24 cellular contexts compared by ENCODE assay signal in genomic region chr14:104332634-104333270, GRCh38.
A peak's percentile ranks its signal among the peaks of the same experiment; 100 is the strongest.
DNase-seq lines count a peak whose midpoint lies in the region; TF ChIP-seq lines count a peak whose summit lies in the region.
"Had no signal": no experiment of that assay in that cellular context is flagged by ENCODE, and none has a peak within 500 bp of the region (broad histone marks: within the 10 kb centered on the region; RNA-seq: fewer than 3 reads in every experiment).

No MANE protein-coding gene starts in this region.

- 68 to 75% (median 69%) methylated on average over 8 to 15 of the region's 15 CpGs for WGBS in stomach, 5 donors

- no peak overlapping the region for H3K4me3 ChIP-seq in stomach
- H3K4me3 ChIP-seq: K562, SJSA1, upper lobe of left lung had no signal

- CTCF ChIA-PET in activated CD4-positive, alpha-beta memory T cell treated with anti-CD3 and anti-CD28 coated beads, Interleukin-2, amount 10 ng/mL, durations not matched to agents 7 days and 5 days (lab: Charles Lee): no interaction called here
- CTCF ChIA-PET in activated CD4-positive, alpha-beta memory T cell treated with anti-CD3 and anti-CD28 coated beads for 36 hours (lab: Charles Lee): no interaction called here

- TF ChIP-seq EP300 in stomach (IDR thresholded peaks at IDR 0.05): no peak

- H3K27ac Mint-ChIP-seq in activated CD4-positive, alpha-beta memory T cell treated with anti-CD3 and anti-CD28 coated beads, Interleukin-2, amount 10 ng/mL, durations not matched to agents 7 days and 5 days: no peak overlapping the region
- H3K27ac Mint-ChIP-seq in activated CD4-positive, alpha-beta memory T cell treated with anti-CD3 and anti-CD28 coated beads for 36 hours: no peak overlapping the region
- H3K27ac Mint-ChIP-seq: activated naive CD4-positive, alpha-beta T cell treated with anti-CD3 and anti-CD28 coated beads, Interleukin-2, amount 50 U/mL, for 24 hours; CD4-positive, CD25-positive, alpha-beta regulatory T cell had no signal

- H3K36me3 ChIP-seq in stomach: no peaks in the 10 kb centered on the region
- H3K36me3 ChIP-seq: SJSA1, upper lobe of left lung had no signal

- TF ChIP-seq CTCF in stomach (IDR thresholded peaks at IDR 0.05): no peak

- POLR2A ChIA-PET in activated CD4-positive, alpha-beta memory T cell treated with anti-CD3 and anti-CD28 coated beads, Interleukin-2, amount 10 ng/mL, durations not matched to agents 7 days and 5 days (lab: Charles Lee): interaction anchor here (0.6 kb wide), 1 partner anchor 1034 kb away, joined by 3 read pairs; no protein-coding TSS in a partner anchor
- POLR2A ChIA-PET in activated CD4-positive, alpha-beta memory T cell treated with anti-CD3 and anti-CD28 coated beads for 36 hours (lab: Charles Lee): interaction anchor here (1.2 kb wide), 1 partner anchor 193 kb away, joined by 3 read pairs; no protein-coding TSS in a partner anchor

- H3K9me3 Mint-ChIP-seq in activated CD4-positive, alpha-beta memory T cell treated with anti-CD3 and anti-CD28 coated beads, Interleukin-2, amount 10 ng/mL, durations not matched to agents 7 days and 5 days: peaks cover 7% of the 10 kb centered on the region
- peaks cover 25% of the 10 kb centered on the region for H3K9me3 Mint-ChIP-seq in activated CD4-positive, alpha-beta memory T cell treated with anti-CD3 and anti-CD28 coated beads for 36 hours

- no peaks in the 10 kb centered on the region for H3K4me1 ChIP-seq in stomach
- H3K4me1 ChIP-seq: SJSA1, upper lobe of left lung had no signal

- no peak for TF ChIP-seq POLR2A in stomach (IDR thresholded peaks at IDR 0.05)

- no peak overlapping the region for H3K27ac ChIP-seq in stomach
- H3K27ac ChIP-seq: SJSA1, upper lobe of left lung had no signal

- DNase-seq in activated CD4-positive, alpha-beta memory T cell treated with anti-CD3 and anti-CD28 coated beads, Interleukin-2, amount 10 ng/mL, durations not matched to agents 7 days and 5 days: peak; percentile 11
- no peak for DNase-seq in activated CD4-positive, alpha-beta memory T cell treated with anti-CD3 and anti-CD28 coated beads for 36 hours
- DNase-seq in activated CD8-positive, alpha-beta memory T cell treated with anti-CD3 and anti-CD28 coated beads, Interleukin-2, amount 50 U/mL, for 48 hours: peak; percentile 32
- DNase-seq in medulla oblongata (ENCODE audit: extremely low spot score) (peak; percentile 12), stomach (peak; percentile 23), DMS153 (lab: John Stamatoyannopoulos, UW) (no peak)
- no peak for DNase-seq in activated CD4-positive, CD25-positive, alpha-beta regulatory T cell treated with anti-CD3 and anti-CD28 coated beads, Interleukin-2, amount 50 U/mL, for 72 hours
- DNase-seq in stimulated activated naive CD4-positive, alpha-beta T cell treated with Interleukin-2 at 50 U/mL for 16 hours (lab: John Stamatoyannopoulos, UW): no peak
- DNase-seq: 8988T; amygdala; CD4-positive, CD25-positive, alpha-beta regulatory T cell; effector memory CD4-positive, alpha-beta T cell; HCEC 1CT; mesenchymal stem cell; NCI-H1092 treated with DMSO at 0.1 percent for 48 hours; NCI-H187 treated with DMSO at 0.1 percent for 48 hours; NCI-H2227 treated with DMSO at 0.1 percent for 48 hours; NCI-H526 treated with DMSO at 0.1 percent for 48 hours; small intestine; stimulated activated CD4-positive, alpha-beta T cell treated with anti-CD3 and anti-CD28 coated beads, Interleukin-2, amount 100 ng/mL, for 24 hours had no signal

- no peaks in the 10 kb centered on the region for H3K27me3 Mint-ChIP-seq in activated CD4-positive, alpha-beta memory T cell treated with anti-CD3 and anti-CD28 coated beads, Interleukin-2, amount 10 ng/mL, durations not matched to agents 7 days and 5 days
- no peaks in the 10 kb centered on the region for H3K27me3 Mint-ChIP-seq in activated CD4-positive, alpha-beta memory T cell treated with anti-CD3 and anti-CD28 coated beads for 36 hours
- H3K27me3 Mint-ChIP-seq: activated naive CD4-positive, alpha-beta T cell treated with anti-CD3 and anti-CD28 coated beads, Interleukin-2, amount 50 U/mL, for 24 hours had no signal

- H3K4me1 Mint-ChIP-seq in activated CD4-positive, alpha-beta memory T cell treated with anti-CD3 and anti-CD28 coated beads, Interleukin-2, amount 10 ng/mL, durations not matched to agents 7 days and 5 days: no peaks in the 10 kb centered on the region
- H3K4me1 Mint-ChIP-seq in activated CD4-positive, alpha-beta memory T cell treated with anti-CD3 and anti-CD28 coated beads for 36 hours (ENCODE audit: low read depth): no peaks in the 10 kb centered on the region
- H3K4me1 Mint-ChIP-seq: activated naive CD4-positive, alpha-beta T cell treated with anti-CD3 and anti-CD28 coated beads, Interleukin-2, amount 50 U/mL, for 24 hours; CD4-positive, CD25-positive, alpha-beta regulatory T cell had no signal

- peaks cover 0 to 28% (median 23%) of the 10 kb centered on the region in 4 donors for H3K9me3 ChIP-seq in stomach
- H3K9me3 ChIP-seq: SJSA1 had no signal

- no peak overlapping the region for H3K4me3 Mint-ChIP-seq in activated CD4-positive, alpha-beta memory T cell treated with anti-CD3 and anti-CD28 coated beads, Interleukin-2, amount 10 ng/mL, durations not matched to agents 7 days and 5 days
- H3K4me3 Mint-ChIP-seq in activated CD4-positive, alpha-beta memory T cell treated with anti-CD3 and anti-CD28 coated beads for 36 hours: no peak overlapping the region
- H3K4me3 Mint-ChIP-seq: activated naive CD4-positive, alpha-beta T cell treated with anti-CD3 and anti-CD28 coated beads, Interleukin-2, amount 50 U/mL, for 24 hours; CD4-positive, CD25-positive, alpha-beta regulatory T cell had no signal

- no peaks in the 10 kb centered on the region for H3K36me3 Mint-ChIP-seq in activated CD4-positive, alpha-beta memory T cell treated with anti-CD3 and anti-CD28 coated beads, Interleukin-2, amount 10 ng/mL, durations not matched to agents 7 days and 5 days (ENCODE audit: low read depth)
- no peaks in the 10 kb centered on the region for H3K36me3 Mint-ChIP-seq in activated CD4-positive, alpha-beta memory T cell treated with anti-CD3 and anti-CD28 coated beads for 36 hours
- H3K36me3 Mint-ChIP-seq: CD4-positive, CD25-positive, alpha-beta regulatory T cell had no signal

- H3K27me3 ChIP-seq in stomach: peaks cover 0 to 12% (median 0%) of the 10 kb centered on the region in 3 donors
- H3K27me3 ChIP-seq: SJSA1, upper lobe of left lung had no signal

- intact Hi-C loops in activated CD4-positive, alpha-beta memory T cell treated with anti-CD3 and anti-CD28 coated beads for 36 hours (cut with micrococcal nuclease): no loop called here
- intact Hi-C loops in stomach (cut with DNase I; ENCODE audit: low total_unique reads): no loop called here

Comparison
In these comparisons a context has a peak if more than half of its experiments do, and no peak if none do; other contexts are left out.
1. DNase-seq: peak in activated CD4-positive, alpha-beta memory T cell treated with anti-CD3 and anti-CD28 coated beads, Interleukin-2, amount 10 ng/mL, durations not matched to agents 7 days and 5 days (single experiment), activated CD8-positive, alpha-beta memory T cell treated with anti-CD3 and anti-CD28 coated beads, Interleukin-2, amount 50 U/mL, for 48 hours (single experiment), medulla oblongata (single experiment) and stomach (single experiment); none in activated CD4-positive, alpha-beta memory T cell treated with anti-CD3 and anti-CD28 coated beads for 36 hours (single experiment), DMS153 (single experiment), activated CD4-positive, CD25-positive, alpha-beta regulatory T cell treated with anti-CD3 and anti-CD28 coated beads, Interleukin-2, amount 50 U/mL, for 72 hours (single experiment) and stimulated activated naive CD4-positive, alpha-beta T cell treated with Interleukin-2 at 50 U/mL for 16 hours (single experiment).